In genomic region chr2:27729198-27729597, GRCh38 we compare ENCODE assay signal across 15 cellular contexts. TPM values are rescaled to one million over a fixed set of nuclear protein-coding genes. Genes with fewer than 3 reads are reported as not detected.
A peak's percentile ranks its signal among the peaks of the same experiment; 100 is the strongest.
DNase-seq lines count a peak whose midpoint lies in the region; ATAC-seq and TF ChIP-seq lines count a peak whose summit lies in the region.
"Had no signal": no experiment of that assay in that cellular context is flagged by ENCODE, and none has a peak within 500 bp of the region (broad histone marks: within the 10 kb centered on the region; RNA-seq: fewer than 3 reads in every experiment).

No MANE protein-coding gene starts in this region.

- H4K20me1 ChIP-seq in HCT116 (ENCODE audit: insufficient read depth): no peaks in the 10 kb centered on the region

- peak; percentile 33 for ATAC-seq in HCT116
- ATAC-seq in HG03135 (IDR thresholded peaks at IDR 0.05; ENCODE audit: unreplicated experiment): no peak
- ATAC-seq in GM21367 (IDR thresholded peaks at IDR 0.05; ENCODE audit: unreplicated experiment): no peak

- no peak for TF ChIP-seq CTCF in HCT116 (IDR thresholded peaks at IDR 0.05 in 2 of 3, conservative IDR thresholded peaks at IDR 0.05 in 1 of 3; ENCODE audit: borderline replicate concordance in 1 of 3, insufficient read depth in 1 of 3, low read depth in 2 of 3, low read length in 2 of 3)

- no peak overlapping the region for H3K27ac ChIP-seq in HCT116 (ENCODE audit: low read depth, low read length)
- H3K27ac ChIP-seq in skeletal muscle tissue (ENCODE audit: low read depth, low read length): peak overlapping the region; percentile 0
- H3K27ac ChIP-seq: VCaP had no signal

- no peaks in the 10 kb centered on the region for H3K79me2 ChIP-seq in HCT116 (ENCODE audit: insufficient read depth, low read length)

- no peak overlapping the region for H3K4me2 ChIP-seq in HCT116 (ENCODE audit: low read length)

- H3K36me3 ChIP-seq in HCT116 (ENCODE audit: control insufficient read depth in 1 of 2, insufficient read depth in 2 of 2, low read length in 2 of 2): no peaks in the 10 kb centered on the region
- no peaks in the 10 kb centered on the region for H3K36me3 ChIP-seq in skeletal muscle tissue (ENCODE audit: control insufficient read depth in 3 of 3, insufficient read depth in 3 of 3, low read length in 3 of 3)
- H3K36me3 ChIP-seq: MG63 had no signal

- H3K27me3 ChIP-seq in HCT116 (ENCODE audit: insufficient read depth, low read length) (no peaks in the 10 kb centered on the region), skeletal muscle tissue (ENCODE audit: control insufficient read depth in 3 of 3, insufficient read depth in 3 of 3, low read length in 3 of 3) (no peaks in the 10 kb centered on the region)
- H3K27me3 ChIP-seq: MG63 had no signal

- intact Hi-C loops in HCT116 (cut with micrococcal nuclease): no loop called here

- no peak for TF ChIP-seq POLR2A in HCT116 (IDR thresholded peaks at IDR 0.05; ENCODE audit: borderline replicate concordance, extremely low read depth, insufficient read depth, insufficient read length)

- no peak overlapping the region for H2AFZ ChIP-seq in HCT116 (ENCODE audit: low read depth, low read length, poor library complexity, severe bottlenecking)

- TF ChIP-seq RAD21 in HCT116 (IDR thresholded peaks at IDR 0.05; ENCODE audit: low read depth): no peak

- DNase-seq in HCT116 (ENCODE audit: low read depth, low spot score) (no peak), RPMI7951 (ENCODE audit: low read depth) (peak; percentile 14), kidney glomerular epithelial cell (lab: John Stamatoyannopoulos, UW) (peak; percentile 83), NCI-H526 treated with DMSO at 0.1 percent for 48 hours (lab: John Stamatoyannopoulos, UW) (no peak)
- DNase-seq: activated CD4-positive, alpha-beta T cell treated with anti-CD3 and anti-CD28 coated beads, Interleukin-2, amount 50 U/mL, for 48 hours; activated naive CD4-positive, alpha-beta T cell treated with anti-CD3 and anti-CD28 coated beads, Interleukin-2, amount 50 U/mL, for 16 hours; DMS 273 treated with DMSO at 0.1 percent for 48 hours; endodermal cell; MG63; NCI-H1436; NCI-H2171 treated with DMSO at 0.1 percent for 48 hours had no signal

- RAD21 ChIA-PET in HCT116 (lab: Charles Lee; ENCODE audit: low non-redundant PET in 1 of 2, low total read pairs in 2 of 2, uncharacterized antibody in 2 of 2, unreplicated experiment in 2 of 2): no interaction called here

- POLR2A ChIA-PET in HCT116 (lab: Charles Lee): no interaction called here

- H3K9ac ChIP-seq in HCT116 (ENCODE audit: low read length) (no peak overlapping the region), skeletal muscle tissue (ENCODE audit: low read depth in 1 of 3, low read length in 3 of 3) (no peak overlapping the region)

- H3K9me3 ChIP-seq in HCT116 (ENCODE audit: control insufficient read depth in 1 of 2, insufficient read depth in 1 of 2, low read depth in 1 of 2, low read length in 2 of 2): no peaks in the 10 kb centered on the region
- no peaks in the 10 kb centered on the region for H3K9me3 ChIP-seq in skeletal muscle tissue (ENCODE audit: control insufficient read depth in 3 of 3, low read length in 3 of 3)
- H3K9me3 ChIP-seq: MG63 had no signal

- CTCF ChIA-PET in HCT116 (lab: Charles Lee): no interaction called here

- no peak overlapping the region for H3K4me3 ChIP-seq in HCT116 (replicated peaks in 1 of 2; ENCODE audit: low read depth in 1 of 2, low read length in 2 of 2)
- no peak overlapping the region for H3K4me3 ChIP-seq in skeletal muscle tissue (ENCODE audit: low read length in 3 of 3)
- H3K4me3 ChIP-seq: MG63 had no signal

- H3K9me2 ChIP-seq in HCT116 (ENCODE audit: insufficient read depth): no peaks in the 10 kb centered on the region

- BruUV-seq in HCT116 (replicated peaks; lab: Mats Ljungman, UMichigan): no TSS peak

- H3K4me1 ChIP-seq in HCT116 (ENCODE audit: control insufficient read depth in 1 of 2, insufficient read depth in 2 of 2, low read length in 2 of 2) (peaks cover 0 to 19% of the 10 kb centered on the region in 2 experiments; a peak in 1 of 4 replicates), skeletal muscle tissue (ENCODE audit: control insufficient read depth in 3 of 3, insufficient read depth in 3 of 3, low read length in 3 of 3) (peaks cover 12 to 25% (median 22%) of the 10 kb centered on the region in 3 donors)

TF ChIP-seq in HCT116, 20 proteins besides CTCF, POLR2A, EP300 and RAD21:
- TF ChIP-seq EGR1 (IDR thresholded peaks at IDR 0.05; ENCODE audit: low read depth) (no peak), CEBPB (IDR thresholded peaks at IDR 0.05; ENCODE audit: low read depth) (no peak), FOSL1 (IDR thresholded peaks at IDR 0.05; ENCODE audit: low read depth) (no peak)

RNA-seq across cellular contexts. Expression of gene MRPL33, which starts 42.3 kb away (rescaled TPM):
- total RNA-seq in HCT116 (2021; ENCODE audit: unreplicated experiment): 66.3 TPM
- polyA plus RNA-seq in HCT116 (2012): 26.1 and 35.9 TPM in 2 replicates
- total RNA-seq in RPMI7951 (2014; rRNA removed; shearing (Covaris generic)): 335 and 349 TPM in 2 replicates
- 121 TPM for total RNA-seq in skeletal muscle tissue

Comparison
In these comparisons a context has a peak if more than half of its experiments do, and no peak if none do; other contexts are left out.
1. DNase-seq: peak in RPMI7951 (single experiment) and kidney glomerular epithelial cell (single experiment); none in HCT116 (single experiment) and NCI-H526 treated with DMSO at 0.1 percent for 48 hours (single experiment).